13 cellular contexts compared by ENCODE assay signal in genomic region chr7:27189560-27190283, GRCh38. TPM values are rescaled to one million over a fixed set of nuclear protein-coding genes. Genes with fewer than 3 reads are reported as not detected.
DNase-seq lines count a peak whose midpoint lies in the region; ATAC-seq, FAIRE-seq and TF ChIP-seq lines count a peak whose summit lies in the region.
"Had no signal": no experiment of that assay in that cellular context is flagged by ENCODE, and none has a peak within 500 bp of the region (broad histone marks: within the 10 kb centered on the region; RNA-seq: fewer than 3 reads in every experiment).

No MANE protein-coding gene starts in this region.

- H3K9me3 Mint-ChIP-seq in brain: peaks cover 0 to 14% (median 0%) of the 10 kb centered on the region in 5 experiments
- no peaks in the 10 kb centered on the region for H3K9me3 Mint-ChIP-seq in natural killer cell

- intact Hi-C loops in cardiac septum (cut with DNase I): loop anchor here (10.0 kb wide), 1 partner anchor 905 kb away; no protein-coding TSS in a partner anchor
- intact Hi-C loops in natural killer cell (cut with micrococcal nuclease): loop anchor here (5.0 kb wide), 1 partner anchor 37 kb away; the partner anchor contains the start of gene HOXA3
- intact Hi-C loops in aorta (cut with DNase I): loop anchor here (10.0 kb wide), 2 partner anchors 725 to 905 kb away; no protein-coding TSS in a partner anchor
- intact Hi-C loops in thyroid gland (cut with DNase I): loop anchor here (10.0 kb wide), 1 partner anchor 905 kb away; no protein-coding TSS in a partner anchor

- H3K4me1 ChIP-seq in right atrium auricular region: peaks cover 0 to 54% of the 10 kb centered on the region in 2 donors
- H3K4me1 ChIP-seq in aorta (ENCODE audit: control insufficient read depth in 1 of 2, insufficient read depth in 2 of 2, low read length in 2 of 2): no peaks in the 10 kb centered on the region
- peaks cover 17 to 38% of the 10 kb centered on the region in 2 donors for H3K4me1 ChIP-seq in thyroid gland
- H3K4me1 ChIP-seq: BLaER1 had no signal

- peaks cover 100% of the 10 kb centered on the region for H3K27me3 Mint-ChIP-seq in brain
- peaks cover 82 to 92% of the 10 kb centered on the region in 2 donors for H3K27me3 Mint-ChIP-seq in natural killer cell (ENCODE audit: low read depth in 2 of 2)

- H3K27me3 ChIP-seq in right atrium auricular region (peaks cover 78 to 96% of the 10 kb centered on the region in 2 donors), aorta (ENCODE audit: control insufficient read depth in 1 of 2, insufficient read depth in 2 of 2, low read length in 1 of 2) (peaks cover 0 to 2% of the 10 kb centered on the region in 2 donors), thyroid gland (peaks cover 91% of the 10 kb centered on the region)

- H3K27ac Mint-ChIP-seq in brain (peak overlapping the region in 1 of 5 experiments; percentile 13), natural killer cell (no peak overlapping the region)

- H3K36me3 Mint-ChIP-seq in brain: no peaks in the 10 kb centered on the region
- no peaks in the 10 kb centered on the region for H3K36me3 Mint-ChIP-seq in natural killer cell

- H3K36me3 ChIP-seq in right atrium auricular region (no peaks in the 10 kb centered on the region), aorta (ENCODE audit: control insufficient read depth in 1 of 2, insufficient read depth in 2 of 2, low read length in 1 of 2) (no peaks in the 10 kb centered on the region), thyroid gland (no peaks in the 10 kb centered on the region)
- H3K36me3 ChIP-seq: ascending aorta, BLaER1 had no signal

- 88 to 90% methylated on average over 4 of the region's 4 CpGs for WGBS in aorta, 2 donors
- WGBS in thyroid gland, 2 donors: 20 to 32% methylated on average over 4 of the region's 4 CpGs

- peak; percentile 50 for DNase-seq in cardiac septum (ENCODE audit: low spot score)
- no peak for DNase-seq in right atrium auricular region (ENCODE audit: low spot score)
- peak; percentile 11 for DNase-seq in natural killer cell
- DNase-seq in aorta: peak; percentile 20 to 51
- no peak for DNase-seq in thyroid gland
- no peak for DNase-seq in OCI-M1 (lab: John Stamatoyannopoulos, UW)
- no peak for DNase-seq in GM19239 (ENCODE audit: insufficient read length, low spot score)
- DNase-seq: activated CD4-positive, alpha-beta T cell treated with anti-CD3 and anti-CD28 coated beads, Interleukin-2, amount 50 U/mL, for 4 hours; NCI-H345; SHP77 treated with DMSO at 0.1 percent for 48 hours had no signal

- H3K9me3 ChIP-seq in right atrium auricular region (no peaks in the 10 kb centered on the region), aorta (ENCODE audit: control insufficient read depth, low read length) (no peaks in the 10 kb centered on the region), thyroid gland (no peaks in the 10 kb centered on the region)
- H3K9me3 ChIP-seq: ascending aorta, BLaER1 had no signal

- no peak for ATAC-seq in natural killer cell
- no peak for ATAC-seq in aorta (ENCODE audit: low FRiP score)

- H3K27ac ChIP-seq in right atrium auricular region: no peak overlapping the region
- H3K27ac ChIP-seq in aorta (ENCODE audit: low read depth in 1 of 2, low read length in 2 of 2): no peak overlapping the region
- H3K27ac ChIP-seq in thyroid gland: no peak overlapping the region
- H3K27ac ChIP-seq: ascending aorta, BLaER1 had no signal

- no peak for FAIRE-seq in GM19239 (lab: Jason Lieb, UNC)

- TF ChIP-seq CTCF in right atrium auricular region (IDR thresholded peaks at IDR 0.05) (no peak), brain (conservative IDR thresholded peaks at IDR 0.05) (no peak), natural killer cell (IDR thresholded peaks at IDR 0.05) (no peak), thyroid gland (IDR thresholded peaks at IDR 0.05) (no peak)

- H3K4me3 ChIP-seq in right atrium auricular region: no peak overlapping the region
- H3K4me3 ChIP-seq in aorta (ENCODE audit: low read length in 2 of 2): no peak overlapping the region
- H3K4me3 ChIP-seq in thyroid gland (replicated peaks in 1 of 3): no peak overlapping the region
- H3K4me3 ChIP-seq: BLaER1 had no signal

- H3K4me1 Mint-ChIP-seq in brain (peaks cover 41% of the 10 kb centered on the region), natural killer cell (peaks cover 53 to 55% of the 10 kb centered on the region in 2 donors)

- no peak for TF ChIP-seq POLR2A in thyroid gland (IDR thresholded peaks at IDR 0.05)

- H3K4me3 Mint-ChIP-seq in brain: peak overlapping the region in 4 of 5 experiments; percentile 16 to 69 (median 39)
- H3K4me3 Mint-ChIP-seq in natural killer cell: peak overlapping the region; percentile 85

RNA-seq across cellular contexts. Expression of gene HOXA11, which starts 4.7 kb away (rescaled TPM):
- total RNA-seq in cardiac septum (not detected), right atrium auricular region (not detected), natural killer cell (not detected), aorta (under 1 TPM in 1 of 2 donors, not detected in 1; 0.81 TPM), thyroid gland (not detected)
- polyA plus RNA-seq in brain (ENCODE audit: insufficient read depth, low read depth, low replicate concordance) (20.1 TPM), aorta (under 1 TPM in 1 of 2 donors, not detected in 1; 0.13 TPM)
- total RNA-seq: ascending aorta had no signal

RNA-seq across cellular contexts. Expression of gene HOXA13, which starts 10.2 kb away (rescaled TPM):
- total RNA-seq in cardiac septum (not detected), right atrium auricular region (not detected), natural killer cell (not detected), aorta (not detected), thyroid gland (not detected)
- polyA plus RNA-seq in brain (ENCODE audit: insufficient read depth, low read depth, low replicate concordance) (0.54 TPM), aorta (under 1 TPM in 1 of 2 donors, not detected in 1; 0.38 TPM)
- total RNA-seq: ascending aorta had no signal

RNA-seq across cellular contexts. Expression of gene HOXA10, which starts 15.6 kb away (rescaled TPM):
- total RNA-seq in cardiac septum: not detected
- not detected for total RNA-seq in right atrium auricular region
- polyA plus RNA-seq in brain (ENCODE audit: insufficient read depth, low read depth, low replicate concordance): 62.0 TPM
- 1 to 10 TPM in 2 of 3 donors, under 1 TPM in 1; 0.82 to 3.3 (median 2.2) TPM for total RNA-seq in natural killer cell
- 10 to 100 TPM in 1 of 2 donors, 1 to 10 TPM in 1; 1.5 to 11.2 TPM for total RNA-seq in aorta
- 1 to 10 TPM; 3.4 to 3.6 TPM for polyA plus RNA-seq in aorta
- 1 to 10 TPM in 1 of 4 donors, not detected in 3; 4.0 TPM for total RNA-seq in thyroid gland
- total RNA-seq: ascending aorta had no signal

RNA-seq across cellular contexts. Expression of gene HOXA9, which starts 24.4 kb away (rescaled TPM):
- total RNA-seq in cardiac septum (not detected), right atrium auricular region (not detected), natural killer cell (1 to 10 TPM in 1 of 3 donors, under 1 TPM in 2; 0.39 to 4.6 (median 0.42) TPM), aorta (1 to 10 TPM; 1.6 to 5.8 TPM), thyroid gland (1 to 10 TPM in 1 of 4 donors, under 1 TPM in 2, not detected in 1; 0.63 to 1.9 (median 0.67) TPM)
- polyA plus RNA-seq in brain (ENCODE audit: insufficient read depth, low read depth, low replicate concordance) (1.1 TPM), aorta (1 to 10 TPM; 1.5 to 3.1 TPM)
- total RNA-seq: ascending aorta had no signal

RNA-seq across cellular contexts. Expression of gene HOXA7, which starts 33.2 kb away (rescaled TPM):
- total RNA-seq in cardiac septum: not detected
- not detected for total RNA-seq in right atrium auricular region
- 1.3 TPM for polyA plus RNA-seq in brain (ENCODE audit: insufficient read depth, low read depth, low replicate concordance)
- not detected for total RNA-seq in natural killer cell
- total RNA-seq in aorta: 1 to 10 TPM; 4.7 to 9.3 TPM
- 1 to 10 TPM; 2.4 to 3.3 TPM for polyA plus RNA-seq in aorta
- 1 to 10 TPM in 1 of 4 donors, under 1 TPM in 3; 0.34 to 2.1 (median 0.74) TPM for total RNA-seq in thyroid gland

Comparison
In these comparisons a context has a peak if more than half of its experiments do, and no peak if none do; other contexts are left out.
1. DNase-seq: peak in cardiac septum (single experiment), natural killer cell (single experiment) and aorta (2 of 2); none in right atrium auricular region (single experiment), thyroid gland (0 of 2), OCI-M1 (single experiment) and GM19239 (single experiment).